Comparison of ENCODE assay signal across 12 cellular contexts in genomic region chr6:23174781-23175361, GRCh38.
DNase-seq lines count a peak whose midpoint lies in the region; ATAC-seq and TF ChIP-seq lines count a peak whose summit lies in the region.
"Had no signal": no experiment of that assay in that cellular context is flagged by ENCODE, and none has a peak within 500 bp of the region (broad histone marks: within the 10 kb centered on the region; RNA-seq: fewer than 3 reads in every experiment).

No MANE protein-coding gene starts in this region.

- H3K27ac ChIP-seq in spleen = no peak overlapping the region
- H3K27ac ChIP-seq: parathyroid adenoma had no signal

- peaks cover 33% of the 10 kb centered on the region for H3K4me1 Mint-ChIP-seq in osteocyte (ENCODE audit: unreplicated experiment)
- H3K4me1 Mint-ChIP-seq: T-helper 17 cell had no signal

- H3K36me3 Mint-ChIP-seq in osteocyte (ENCODE audit: unreplicated experiment) = peaks cover 4% of the 10 kb centered on the region

- intact Hi-C loops in spleen (cut with DNase I; ENCODE audit: low total_unique reads) = no loop called here

- peaks cover 0 to 7% (median 0%) of the 10 kb centered on the region in 6 donors for H3K4me1 ChIP-seq in spleen
- H3K4me1 ChIP-seq: parathyroid adenoma had no signal

- no peak overlapping the region for H3K4me3 ChIP-seq in MG63
- H3K4me3 ChIP-seq in choroid plexus epithelial cell (ENCODE audit: low read depth, low read length) = no peak overlapping the region
- H3K4me3 ChIP-seq in spleen = no peak overlapping the region

- TF ChIP-seq CTCF in choroid plexus epithelial cell (conservative IDR thresholded peaks at IDR 0.05; ENCODE audit: low read depth, low read length) = no peak
- no peak for TF ChIP-seq CTCF in osteocyte (IDR thresholded peaks at IDR 0.05)
- TF ChIP-seq CTCF in spleen (IDR thresholded peaks at IDR 0.05 in 8 of 11, conservative IDR thresholded peaks at IDR 0.05 in 3 of 11) = no peak

- no peaks in the 10 kb centered on the region for H3K27me3 ChIP-seq in MG63
- no peaks in the 10 kb centered on the region for H3K27me3 ChIP-seq in spleen (replicated peaks in 1 of 7)

- no peak for ATAC-seq in GM19455 (IDR thresholded peaks at IDR 0.05; ENCODE audit: unreplicated experiment)
- ATAC-seq in GM19328 (IDR thresholded peaks at IDR 0.05; ENCODE audit: unreplicated experiment) = no peak
- ATAC-seq: T-helper 17 cell had no signal

- H3K9me3 ChIP-seq in MG63 = no peaks in the 10 kb centered on the region
- no peaks in the 10 kb centered on the region for H3K9me3 ChIP-seq in spleen

- H3K27me3 Mint-ChIP-seq in osteocyte (ENCODE audit: unreplicated experiment) = no peaks in the 10 kb centered on the region
- H3K27me3 Mint-ChIP-seq: T-helper 17 cell had no signal

- peak overlapping the region; percentile 89 for H3K27ac Mint-ChIP-seq in osteocyte (ENCODE audit: unreplicated experiment)
- H3K27ac Mint-ChIP-seq: T-helper 17 cell had no signal

- no peaks in the 10 kb centered on the region for H3K36me3 ChIP-seq in MG63
- H3K36me3 ChIP-seq in spleen = no peaks in the 10 kb centered on the region

- peak overlapping the region; percentile 35 for H3K4me3 Mint-ChIP-seq in osteocyte (ENCODE audit: unreplicated experiment)
- H3K4me3 Mint-ChIP-seq: T-helper 17 cell had no signal

- TF ChIP-seq POLR2A in spleen (IDR thresholded peaks at IDR 0.05) = no peak

- WGBS in spleen, 5 donors = 85 to 97% (median 89%) methylated on average over 7 of the region's 7 CpGs

- DNase-seq in DMS 273 (lab: John Stamatoyannopoulos, UW; ENCODE audit: unreplicated experiment) (peak; percentile 68), MG63 (peak; percentile 35), choroid plexus epithelial cell (ENCODE audit: low read depth) (peak; percentile 91), osteocyte (ENCODE audit: extremely low spot score, unreplicated experiment) (no peak), spleen (no peak)
- DNase-seq in activated naive CD4-positive, alpha-beta T cell treated with Interleukin-2 at 50 U/mL for 16 hours = no peak
- DNase-seq: GF-D8, NCI-H524, T-helper 17 cell had no signal

- peaks cover 8% of the 10 kb centered on the region for H3K9me3 Mint-ChIP-seq in osteocyte (ENCODE audit: unreplicated experiment)

Comparison
In these comparisons a context has a peak if more than half of its experiments do, and no peak if none do; other contexts are left out.
1. DNase-seq: peak in DMS 273 (single experiment), MG63 (single experiment) and choroid plexus epithelial cell (single experiment); none in osteocyte (single experiment), spleen (single experiment) and activated naive CD4-positive, alpha-beta T cell treated with Interleukin-2 at 50 U/mL for 16 hours (single experiment).